16 cellular contexts compared by ENCODE assay signal in the genomic region with DNA sequence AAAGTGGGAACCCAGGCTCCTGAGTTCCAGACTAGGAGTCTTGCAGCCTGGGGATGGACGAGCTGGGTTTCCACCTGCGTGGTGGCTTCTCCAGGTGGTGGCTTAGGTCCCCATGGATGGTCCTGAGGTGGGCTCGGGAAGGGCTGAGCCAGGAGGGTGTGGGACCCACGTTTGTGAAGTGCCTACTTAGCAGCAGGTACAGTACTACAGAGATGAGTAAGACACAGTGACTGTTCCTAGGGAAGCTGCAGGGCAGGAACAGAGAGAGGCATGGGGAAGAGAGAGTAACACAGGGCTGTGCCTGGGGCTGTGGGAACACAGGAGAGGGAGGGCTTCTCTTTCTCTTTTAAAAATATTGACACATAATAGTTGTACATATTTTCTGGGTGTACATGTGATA. TPM values are rescaled to one million over a fixed set of nuclear protein-coding genes. Genes with fewer than 3 reads are reported as not detected.
DNase-seq lines count a peak whose midpoint lies in the region; ATAC-seq and TF ChIP-seq lines count a peak whose summit lies in the region.
"Had no signal": no experiment of that assay in that cellular context is flagged by ENCODE, and none has a peak within 500 bp of the region (broad histone marks: within the 10 kb centered on the region; RNA-seq: fewer than 3 reads in every experiment).

No MANE protein-coding gene starts in this region.

- H3K4me3 Mint-ChIP-seq in T-helper 17 cell = no peak overlapping the region
- H3K4me3 Mint-ChIP-seq: CD4-positive, alpha-beta T cell; GM23338 had no signal

- no peak overlapping the region for H3K4me3 ChIP-seq in epithelial cell of esophagus (ENCODE audit: low read length)
- no peak overlapping the region for H3K4me3 ChIP-seq in spleen
- H3K4me3 ChIP-seq: BLaER1 treated with 17β-estradiol and CSF1 and Interleukin-3, amounts not matched to agents 10 nM and 100 nM; GM12878; GM23338 had no signal

- no peak for TF ChIP-seq POLR2A in spleen (IDR thresholded peaks at IDR 0.05)

- no peaks in the 10 kb centered on the region for H3K36me3 ChIP-seq in spleen
- H3K36me3 ChIP-seq: BLaER1 treated with 17β-estradiol and CSF1 and Interleukin-3, amounts not matched to agents 10 nM and 100 nM had no signal

- H3K27ac ChIP-seq in spleen = no peak overlapping the region
- H3K27ac ChIP-seq: BLaER1 treated with 17β-estradiol and CSF1 and Interleukin-3, amounts not matched to agents 10 nM and 100 nM had no signal

- peaks cover 19% of the 10 kb centered on the region for H3K4me1 Mint-ChIP-seq in T-helper 17 cell

- peaks cover 5% of the 10 kb centered on the region for H3K27me3 Mint-ChIP-seq in T-helper 17 cell
- H3K27me3 Mint-ChIP-seq: CD4-positive, alpha-beta T cell had no signal

- TF ChIP-seq CTCF in epithelial cell of esophagus (IDR thresholded peaks at IDR 0.05; ENCODE audit: insufficient read depth, low read depth, low read length, missing control alignments) = no peak
- TF ChIP-seq CTCF in spleen (IDR thresholded peaks at IDR 0.05 in 8 of 11, conservative IDR thresholded peaks at IDR 0.05 in 3 of 11) = no peak
- TF ChIP-seq CTCF in GM10266 (IDR thresholded peaks at IDR 0.05; ENCODE audit: control insufficient read depth, insufficient read depth, low read depth, missing control alignments) = no peak

- no peaks in the 10 kb centered on the region for H3K36me3 Mint-ChIP-seq in T-helper 17 cell (ENCODE audit: low read depth)

- H3K9me3 ChIP-seq in T-helper 17 cell (ENCODE audit: control insufficient read depth, low read length, poor library complexity, severe bottlenecking) = no peaks in the 10 kb centered on the region
- H3K9me3 ChIP-seq in spleen = no peaks in the 10 kb centered on the region
- H3K9me3 ChIP-seq: BLaER1 treated with 17β-estradiol and CSF1 and Interleukin-3, amounts not matched to agents 10 nM and 100 nM had no signal

- ATAC-seq in T-helper 17 cell (no peak), GM19351 (IDR thresholded peaks at IDR 0.05; ENCODE audit: unreplicated experiment) (no peak)
- ATAC-seq: GM12878, GM23338, HepG2 had no signal

- no peaks in the 10 kb centered on the region for H3K27me3 ChIP-seq in spleen (replicated peaks in 1 of 7)
- H3K27me3 ChIP-seq: BLaER1 treated with 17β-estradiol and CSF1 and Interleukin-3, amounts not matched to agents 10 nM and 100 nM had no signal

- DNase-seq in CD1c-positive myeloid dendritic cell (ENCODE audit: extremely low spot score) = peak; percentile 29
- no peak for DNase-seq in T-helper 17 cell
- DNase-seq in epithelial cell of esophagus (ENCODE audit: low read depth) = peak; percentile 60
- DNase-seq in spleen = peak; percentile 38
- DNase-seq in GM10266 (ENCODE audit: extremely low spot score) = no peak
- no peak for DNase-seq in HUDEP-2 (lab: John Stamatoyannopoulos, UW; ENCODE audit: unreplicated experiment in 76 of 76)
- DNase-seq: ACHN; Calu3; CD4-positive, alpha-beta T cell; DMS 273 treated with DMSO at 0.1 percent for 48 hours; H7 had no signal

- intact Hi-C loops in spleen (cut with DNase I; ENCODE audit: low total_unique reads) = no loop called here

- peak overlapping the region; percentile 29 for H3K27ac Mint-ChIP-seq in T-helper 17 cell
- H3K27ac Mint-ChIP-seq: CD4-positive, alpha-beta T cell; GM23338 had no signal

- peaks cover 0 to 16% (median 10%) of the 10 kb centered on the region in 6 donors for H3K4me1 ChIP-seq in spleen

- 43 to 79% (median 65%) methylated on average over 3 to 4 of the region's 4 CpGs for WGBS in spleen, 5 donors

RNA-seq across cellular contexts. Expression of a gene that starts 14.7 kb away (rescaled TPM):
- total RNA-seq in T-helper 17 cell (1 to 10 TPM; 4.2 to 5.2 TPM), spleen (10 to 100 TPM in 4 of 7 donors, 1 to 10 TPM in 3; 3.1 to 19.9 (median 11.7) TPM)
- 1 to 10 TPM; 3.0 to 9.0 (median 7.4) TPM for polyA plus RNA-seq in spleen

Comparison
In these comparisons a context has a peak if more than half of its experiments do, and no peak if none do; other contexts are left out.
1. DNase-seq: peak in CD1c-positive myeloid dendritic cell (single experiment), epithelial cell of esophagus (single experiment) and spleen (single experiment); none in T-helper 17 cell (0 of 3), GM10266 (single experiment) and HUDEP-2 (0 of 76).